10 cellular contexts compared by ENCODE assay signal in the genomic region with DNA sequence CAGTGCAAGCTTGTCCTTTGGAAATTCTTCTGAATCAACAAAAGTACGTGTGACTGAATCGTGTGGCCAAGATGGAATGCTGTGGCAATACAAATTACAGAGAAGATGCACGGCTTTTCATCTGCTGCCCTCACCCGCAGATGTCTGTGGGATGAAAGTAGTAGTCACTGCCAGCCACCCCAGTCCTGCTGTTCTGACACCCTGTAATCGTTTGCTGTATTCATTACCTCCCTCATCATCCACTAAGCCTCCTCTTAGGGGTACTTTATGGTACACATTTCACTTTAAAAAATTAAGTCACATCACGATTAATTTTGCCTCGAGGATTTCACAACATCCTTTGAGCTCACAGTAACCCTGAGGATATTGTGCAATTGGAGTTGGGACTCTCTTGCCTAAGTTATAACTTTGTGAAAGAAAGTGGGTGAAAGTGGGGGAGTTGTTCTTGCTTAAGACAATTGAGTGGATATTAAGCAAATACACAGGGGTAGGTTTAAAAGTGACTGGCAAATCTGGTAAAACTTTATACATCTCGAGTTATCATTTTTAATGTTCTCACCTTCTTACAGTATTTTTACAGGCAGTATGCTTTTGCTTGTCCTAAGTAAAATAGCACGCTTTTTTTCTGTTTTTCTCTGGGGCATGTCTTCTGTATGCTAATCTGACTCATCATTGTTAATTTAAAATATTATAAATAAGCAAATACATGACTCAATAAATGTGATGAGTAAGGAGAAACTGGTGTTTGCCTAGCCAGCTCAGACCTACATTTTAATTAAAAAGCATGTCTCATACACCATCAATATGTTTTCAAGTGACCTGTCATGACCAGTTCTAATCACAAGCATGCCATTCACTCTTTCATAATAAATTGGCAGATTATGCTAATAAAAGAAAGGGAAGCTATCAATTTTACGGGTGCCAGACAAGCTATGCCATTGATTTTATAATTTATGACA.
A peak's percentile ranks its signal among the peaks of the same experiment; 100 is the strongest.
DNase-seq lines count a peak whose midpoint lies in the region; ATAC-seq and TF ChIP-seq lines count a peak whose summit lies in the region.
"Had no signal": no experiment of that assay in that cellular context is flagged by ENCODE, and none has a peak within 500 bp of the region (broad histone marks: within the 10 kb centered on the region; RNA-seq: fewer than 3 reads in every experiment).

No MANE protein-coding gene starts in this region.

- H3K4me3 ChIP-seq in brain microvascular endothelial cell (ENCODE audit: low read depth, low read length): peak overlapping the region; percentile 18
- peak overlapping the region in 2 of 3 donors; percentile 24 to 37 for H3K4me3 ChIP-seq in right lobe of liver
- peak overlapping the region; percentile 22 to 25 for H3K4me3 ChIP-seq in vagina

- TF ChIP-seq CTCF in brain microvascular endothelial cell (IDR thresholded peaks at IDR 0.05; ENCODE audit: low read depth, low read length, missing control alignments) (no peak), right lobe of liver (IDR thresholded peaks at IDR 0.05) (no peak), vagina (IDR thresholded peaks at IDR 0.05) (no peak), GM10248 (IDR thresholded peaks at IDR 0.05; ENCODE audit: control extremely low read depth, extremely low read depth, low read depth, missing control alignments) (no peak)

- CTCF ChIA-PET in GM10248 (lab: Yijun Ruan, JAX): interaction anchor here (1.1 to 1.4 kb wide), 3 partner anchors 10 to 17 kb away, joined by 3 to 4 read pairs (median 4); no protein-coding TSS in a partner anchor

- H3K9me3 ChIP-seq in right lobe of liver: no peaks in the 10 kb centered on the region
- no peaks in the 10 kb centered on the region for H3K9me3 ChIP-seq in vagina

- TF ChIP-seq POLR2A in right lobe of liver (IDR thresholded peaks at IDR 0.05): no peak
- TF ChIP-seq POLR2A in vagina (IDR thresholded peaks at IDR 0.05): no peak

- H3K36me3 ChIP-seq in brain microvascular endothelial cell (replicated peaks) (no peaks in the 10 kb centered on the region), right lobe of liver (no peaks in the 10 kb centered on the region), vagina (no peaks in the 10 kb centered on the region)

- H3K27ac ChIP-seq in brain microvascular endothelial cell: peak overlapping the region; percentile 91
- H3K27ac ChIP-seq in right lobe of liver: peak overlapping the region; percentile 7 to 36 (median 20)
- peak overlapping the region; percentile 45 for H3K27ac ChIP-seq in vagina

- peaks cover 0 to 10% (median 4%) of the 10 kb centered on the region in 4 donors for H3K4me1 ChIP-seq in right lobe of liver
- H3K4me1 ChIP-seq in vagina: peaks cover 41% of the 10 kb centered on the region

- H3K27me3 ChIP-seq in brain microvascular endothelial cell (replicated peaks) (no peaks in the 10 kb centered on the region), right lobe of liver (no peaks in the 10 kb centered on the region), vagina (no peaks in the 10 kb centered on the region)

- 9% methylated on average over 10 of the region's 10 CpGs for WGBS in right lobe of liver (ENCODE audit: insufficient coverage, low coverage, low lambda C conversion rate, missing lambda C conversion rate)

- intact Hi-C loops in right lobe of liver (cut with DNase I) (no loop called here), vagina (cut with DNase I) (no loop called here)

- POLR2A ChIA-PET in GM10248 (lab: Yijun Ruan, JAX): no interaction called here

- DNase-seq in NCI-H82 (lab: John Stamatoyannopoulos, UW) (peak; percentile 10), NCI-H82 treated with DMSO at 0.1 percent for 48 hours (lab: John Stamatoyannopoulos, UW; ENCODE audit: unreplicated experiment) (no peak), brain microvascular endothelial cell (peak; percentile 83), right lobe of liver (no peak), vagina (ENCODE audit: extremely low spot score in 2 of 2) (no peak), NCI-H1048 (lab: John Stamatoyannopoulos, UW) (no peak), GM10248 (ENCODE audit: extremely low spot score) (no peak)
- DNase-seq: endodermal cell, T-helper 2 cell had no signal

- in situ Hi-C loops in brain microvascular endothelial cell (cut with HindIII; ENCODE audit: low pct_ligation_motif_present, low sequenced_read_pairs): no loop called here

- peak; percentile 72 to 93 (median 78) for ATAC-seq in right lobe of liver
- no peak for ATAC-seq in HG03439 (IDR thresholded peaks at IDR 0.05; ENCODE audit: unreplicated experiment)

Comparison
In these comparisons a context has a peak if more than half of its experiments do, and no peak if none do; other contexts are left out.
1. DNase-seq: peak in NCI-H82 (single experiment) and brain microvascular endothelial cell (single experiment); none in NCI-H82 treated with DMSO at 0.1 percent for 48 hours (single experiment), right lobe of liver (0 of 3), vagina (0 of 2), NCI-H1048 (single experiment) and GM10248 (single experiment).
2. H3K27ac ChIP-seq: peak in every context shown above with its lines; median percentile 91 in brain microvascular endothelial cell; 45 in vagina; 20 in right lobe of liver.
3. Peak in every context shown above with its lines, with median percentiles within 50 percentile points of each other: H3K4me3 ChIP-seq.